15 cellular contexts compared by ENCODE assay signal in genomic region chr4:165600959-165601674, GRCh38.
"Had no signal": no experiment of that assay in that cellular context is flagged by ENCODE, and none has a peak within 500 bp of the region (broad histone marks: within the 10 kb centered on the region; RNA-seq: fewer than 3 reads in every experiment).

No MANE protein-coding gene starts in this region.

- H3K27me3 ChIP-seq: thyroid gland had no signal

- DNase-seq: activated CD4-positive, alpha-beta memory T cell treated with anti-CD3 and anti-CD28 coated beads for 36 hours; activated CD8-positive, alpha-beta memory T cell treated with anti-CD3 and anti-CD28 coated beads, Interleukin-2, amount 50 U/mL, for 48 hours; activated naive CD4-positive, alpha-beta T cell treated with anti-CD3 and anti-CD28 coated beads for 36 hours; central memory CD4-positive, alpha-beta T cell; cortex of kidney; effector CD8-positive, alpha-beta T cell; hypothalamus; lower lobe of right lung; midbrain; T1000; thyroid gland had no signal

- H3K27ac ChIP-seq: lower lobe of right lung, parathyroid adenoma, thyroid gland, VCaP had no signal

- H3K4me3 Mint-ChIP-seq: activated CD4-positive, alpha-beta memory T cell treated with anti-CD3 and anti-CD28 coated beads for 36 hours; activated naive CD4-positive, alpha-beta T cell treated with anti-CD3 and anti-CD28 coated beads for 36 hours; activated T-helper 1 cell treated with anti-CD3 and anti-CD28 coated beads, Interleukin-12 subunit alpha, Interleukin-12 subunit beta, Interleukin-2, Interleukin-4 antibody, amounts not matched to agents 30 ng/mL and 10 ng/mL and 1 ng/mL, durations not matched to agents 14 hours and 24 hours and 36 hours had no signal

- H3K27me3 Mint-ChIP-seq: activated CD4-positive, alpha-beta memory T cell treated with anti-CD3 and anti-CD28 coated beads for 36 hours had no signal

- H3K4me1 ChIP-seq: lower lobe of right lung, parathyroid adenoma, thyroid gland had no signal

- H3K4me3 ChIP-seq: lower lobe of right lung, smooth muscle cell, thyroid gland had no signal

- H3K9me3 ChIP-seq: lower lobe of right lung, thyroid gland had no signal

- H3K36me3 Mint-ChIP-seq: activated CD4-positive, alpha-beta memory T cell treated with anti-CD3 and anti-CD28 coated beads for 36 hours had no signal

- ATAC-seq: lower lobe of right lung had no signal

- H3K36me3 ChIP-seq: lower lobe of right lung, thyroid gland had no signal

- H3K27ac Mint-ChIP-seq: activated CD4-positive, alpha-beta memory T cell treated with anti-CD3 and anti-CD28 coated beads for 36 hours; activated naive CD4-positive, alpha-beta T cell treated with anti-CD3 and anti-CD28 coated beads for 36 hours; activated T-helper 1 cell treated with anti-CD3 and anti-CD28 coated beads, Interleukin-12 subunit alpha, Interleukin-12 subunit beta, Interleukin-2, Interleukin-4 antibody, amounts not matched to agents 30 ng/mL and 10 ng/mL and 1 ng/mL, durations not matched to agents 14 hours and 24 hours and 36 hours had no signal

- H3K9me3 Mint-ChIP-seq: activated CD4-positive, alpha-beta memory T cell treated with anti-CD3 and anti-CD28 coated beads for 36 hours; activated naive CD4-positive, alpha-beta T cell treated with anti-CD3 and anti-CD28 coated beads for 36 hours; activated T-helper 1 cell treated with anti-CD3 and anti-CD28 coated beads, Interleukin-12 subunit alpha, Interleukin-12 subunit beta, Interleukin-2, Interleukin-4 antibody, amounts not matched to agents 30 ng/mL and 10 ng/mL and 1 ng/mL, durations not matched to agents 14 hours and 24 hours and 36 hours had no signal
